In genomic region chr3:105781871-105782270, GRCh38 we compare ENCODE assay signal across 3 cellular contexts.
TF ChIP-seq lines count a peak whose summit lies in the region.

No MANE protein-coding gene starts in this region.

TF ChIP-seq in GM23338, 12 proteins besides CTCF, POLR2A, EP300 and RAD21 (continues in another document):
- TF ChIP-seq ETS1 (IDR thresholded peaks at IDR 0.05) = no peak
- TF ChIP-seq EZH2 (IDR thresholded peaks at IDR 0.05; ENCODE audit: low read depth, unreplicated experiment) = no peak
- TF ChIP-seq REST (IDR thresholded peaks at IDR 0.05; ENCODE audit: unreplicated experiment) = no peak
- TF ChIP-seq EZH2phosphoT487 (IDR thresholded peaks at IDR 0.05; ENCODE audit: unreplicated experiment) = no peak
- TF ChIP-seq JUNB (IDR thresholded peaks at IDR 0.05; ENCODE audit: unreplicated experiment) = no peak
- no peak for TF ChIP-seq CREB1 (CRISPR knock-in tag; IDR thresholded peaks at IDR 0.05; ENCODE audit: low read depth)
- TF ChIP-seq ZNF114 (CRISPR knock-in tag; IDR thresholded peaks at IDR 0.05) = no peak
- TF ChIP-seq NANOG (IDR thresholded peaks at IDR 0.05; ENCODE audit: borderline replicate concordance) = no peak
- no peak for TF ChIP-seq STAT1 (IDR thresholded peaks at IDR 0.05; ENCODE audit: unreplicated experiment)
- no peak for TF ChIP-seq ZNF331 (CRISPR knock-in tag; IDR thresholded peaks at IDR 0.05; ENCODE audit: low read depth)
- TF ChIP-seq POLR2AphosphoS5 (IDR thresholded peaks at IDR 0.05; ENCODE audit: low read depth) = no peak

TF ChIP-seq in GM12878, 131 proteins besides CTCF, POLR2A, EP300 and RAD21:
- no peak for TF ChIP-seq NR2C1 (IDR thresholded peaks at IDR 0.05)
- no peak for TF ChIP-seq MTA2 (IDR thresholded peaks at IDR 0.05; ENCODE audit: low read depth)
- TF ChIP-seq RAD51 (IDR thresholded peaks at IDR 0.05) = no peak
- TF ChIP-seq ZSCAN29 (IDR thresholded peaks at IDR 0.05) = no peak
- no peak for TF ChIP-seq E2F8 (IDR thresholded peaks at IDR 0.05; ENCODE audit: low read depth, partially characterized antibody)
- TF ChIP-seq CBFB (IDR thresholded peaks at IDR 0.05; ENCODE audit: low read depth) = no peak
- no peak for TF ChIP-seq DPF2 (IDR thresholded peaks at IDR 0.05)
- no peak for TF ChIP-seq JUNB (IDR thresholded peaks at IDR 0.05)
- TF ChIP-seq TCF3 (IDR thresholded peaks at IDR 0.05; ENCODE audit: borderline replicate concordance, insufficient read depth, low read depth, low read length) = no peak
- no peak for TF ChIP-seq MXI1 (IDR thresholded peaks at IDR 0.05; ENCODE audit: low read depth, low read length)
- TF ChIP-seq RUNX3 (IDR thresholded peaks at IDR 0.05; ENCODE audit: low read length) = no peak
- no peak for TF ChIP-seq HDAC2 (IDR thresholded peaks at IDR 0.05)
- TF ChIP-seq YBX1 (IDR thresholded peaks at IDR 0.05) = no peak
- TF ChIP-seq SREBF2 (IDR thresholded peaks at IDR 0.05; ENCODE audit: low read length) = no peak
- TF ChIP-seq CREM (IDR thresholded peaks at IDR 0.05; ENCODE audit: low read depth) = no peak
- no peak for TF ChIP-seq ZNF622 (IDR thresholded peaks at IDR 0.05)
- no peak for TF ChIP-seq CUX1 (IDR thresholded peaks at IDR 0.05; ENCODE audit: insufficient replicate concordance, low read depth, low read length)
- no peak for TF ChIP-seq KAT2A (conservative IDR thresholded peaks at IDR 0.05; ENCODE audit: control insufficient read depth, low read depth, low read length)

TF ChIP-seq in HepG2, 621 proteins besides CTCF, POLR2A, EP300 and RAD21:
- TF ChIP-seq IRF2 (CRISPR knock-in tag; IDR thresholded peaks at IDR 0.05) (no peak), KDM3A (CRISPR knock-in tag; IDR thresholded peaks at IDR 0.05; ENCODE audit: low read depth) (no peak), SNAPC4 (CRISPR knock-in tag; IDR thresholded peaks at IDR 0.05) (no peak), ATF1 (CRISPR knock-in tag; IDR thresholded peaks at IDR 0.05) (no peak), NR2F1 (CRISPR knock-in tag; IDR thresholded peaks at IDR 0.05) (no peak)
- TF ChIP-seq, protein P1, sequence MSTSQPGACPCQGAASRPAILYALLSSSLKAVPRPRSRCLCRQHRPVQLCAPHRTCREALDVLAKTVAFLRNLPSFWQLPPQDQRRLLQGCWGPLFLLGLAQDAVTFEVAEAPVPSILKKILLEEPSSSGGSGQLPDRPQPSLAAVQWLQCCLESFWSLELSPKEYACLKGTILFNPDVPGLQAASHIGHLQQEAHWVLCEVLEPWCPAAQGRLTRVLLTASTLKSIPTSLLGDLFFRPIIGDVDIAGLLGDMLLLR (CRISPR knock-in tag; IDR thresholded peaks at IDR 0.05) = no peak
